15 cellular contexts compared by ENCODE assay signal in the genomic region with DNA sequence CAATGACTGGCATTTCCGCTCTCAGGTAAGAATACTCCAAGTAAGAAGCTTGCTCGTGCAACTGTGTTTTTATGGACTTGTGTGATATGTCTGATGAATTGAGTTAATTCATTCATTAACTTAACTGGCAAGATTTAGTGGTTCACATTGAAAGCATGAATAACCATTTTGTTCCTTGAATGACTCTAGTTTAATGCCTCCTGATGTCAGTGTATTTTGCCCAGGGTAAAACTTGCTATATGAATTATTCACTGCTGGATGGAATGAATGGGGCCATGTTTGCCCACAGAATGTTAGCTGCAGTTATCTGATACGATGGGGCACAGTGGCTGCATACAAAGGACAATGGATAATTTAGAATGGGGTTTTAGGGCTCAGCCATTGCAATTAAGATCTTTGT.
A peak's percentile ranks its signal among the peaks of the same experiment; 100 is the strongest.
DNase-seq lines count a peak whose midpoint lies in the region; ATAC-seq and TF ChIP-seq lines count a peak whose summit lies in the region.
"Had no signal": no experiment of that assay in that cellular context is flagged by ENCODE, and none has a peak within 500 bp of the region (broad histone marks: within the 10 kb centered on the region; RNA-seq: fewer than 3 reads in every experiment).

No MANE protein-coding gene starts in this region.

- no peak for TF ChIP-seq POLR2A in GM18505 (IDR thresholded peaks at IDR 0.05; ENCODE audit: borderline replicate concordance, extremely low read depth, insufficient read depth, insufficient read length)

- ATAC-seq in GM18505 (IDR thresholded peaks at IDR 0.05; ENCODE audit: unreplicated experiment): no peak
- no peak for ATAC-seq in GM18861 (IDR thresholded peaks at IDR 0.05; ENCODE audit: unreplicated experiment)
- ATAC-seq in GM18873 (IDR thresholded peaks at IDR 0.05; ENCODE audit: low FRiP score, unreplicated experiment): no peak

- DNase-seq in RPMI7951 (ENCODE audit: low read depth): peak; percentile 47
- peak; percentile 48 for DNase-seq in epidermal melanocyte (ENCODE audit: insufficient read length, low spot score)
- DNase-seq in globus pallidus (ENCODE audit: low spot score): peak; percentile 5
- peak; percentile 20 for DNase-seq in renal cortical epithelial cell (ENCODE audit: low read depth)
- DNase-seq: C1 segment of cervical spinal cord; Caco-2; CD4-positive, alpha-beta memory T cell; DMS153; DND-41; GM23248; H7; HCEC 1CT had no signal
